ENCODE assay signal across 13 cellular contexts in the genomic region with DNA sequence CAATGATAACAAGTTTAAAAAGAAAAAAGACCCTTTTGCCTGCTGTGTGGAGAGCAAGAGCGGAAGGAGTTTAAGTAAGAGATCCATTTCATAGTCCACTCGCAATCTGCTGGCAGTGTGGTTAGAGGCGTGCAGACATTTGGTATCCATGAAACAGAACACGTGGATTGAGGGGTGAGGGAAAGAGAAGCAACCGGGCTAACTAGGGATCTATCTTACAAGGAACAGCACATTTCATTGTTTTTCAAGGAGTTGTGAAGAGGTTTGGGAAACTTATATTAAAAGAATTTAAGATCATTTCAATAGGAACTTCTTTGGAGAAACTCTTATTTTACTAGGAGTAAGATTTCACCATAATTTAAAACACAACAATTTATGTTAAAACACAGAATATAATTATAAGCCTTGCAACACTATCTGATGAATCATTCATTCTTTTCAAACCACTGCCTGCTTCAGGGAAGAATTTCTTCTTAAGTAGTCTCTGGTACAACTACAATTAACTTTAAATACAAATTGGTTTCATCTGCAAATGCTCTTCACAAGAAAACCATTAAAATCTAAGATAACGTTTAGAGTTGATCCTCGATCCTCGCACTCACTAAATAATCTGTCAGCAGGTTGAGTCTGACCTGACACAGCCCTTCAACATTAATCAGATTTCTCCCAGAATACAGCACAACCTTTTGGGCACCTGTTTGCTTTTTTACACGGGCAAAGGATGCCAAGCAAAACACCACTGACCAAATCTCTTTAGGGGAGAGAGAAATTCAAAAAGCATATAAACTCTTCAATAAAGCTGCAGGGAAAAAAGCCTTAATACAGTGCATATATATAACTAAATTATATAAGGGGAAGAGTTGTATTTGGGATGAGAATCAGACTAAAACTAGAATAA. TPM values are rescaled to one million over a fixed set of nuclear protein-coding genes. Genes with fewer than 3 reads are reported as not detected.
DNase-seq lines count a peak whose midpoint lies in the region; ATAC-seq, FAIRE-seq and TF ChIP-seq lines count a peak whose summit lies in the region.
"Had no signal": no experiment of that assay in that cellular context is flagged by ENCODE, and none has a peak within 500 bp of the region (broad histone marks: within the 10 kb centered on the region; RNA-seq: fewer than 3 reads in every experiment).

No MANE protein-coding gene starts in this region.

- no peak for TF ChIP-seq RAD21 in A549 (conservative IDR thresholded peaks at IDR 0.05 in 1 of 2, IDR thresholded peaks at IDR 0.05 in 1 of 2)

- H3K27me3 ChIP-seq in adipocyte (replicated peaks; ENCODE audit: control insufficient read depth, insufficient read depth, low read length): no peaks in the 10 kb centered on the region
- no peaks in the 10 kb centered on the region for H3K27me3 ChIP-seq in keratinocyte (ENCODE audit: control insufficient read depth, extremely low read depth, insufficient read depth, low read length)

- peaks cover 21% of the 10 kb centered on the region for H3K4me1 ChIP-seq in A549
- H3K4me1 ChIP-seq in adipocyte (ENCODE audit: control insufficient read depth, insufficient read depth, low read length): peaks cover 52% of the 10 kb centered on the region
- peaks cover 19% of the 10 kb centered on the region for H3K4me1 ChIP-seq in keratinocyte (ENCODE audit: control insufficient read depth, extremely low read depth, insufficient read depth, low read length)

- 72% methylated on average over 9 of the region's 9 CpGs for WGBS in A549 (ENCODE audit: missing lambda C conversion rate)

- DNase-seq in A549 (ENCODE audit: low read depth in 1 of 2, low spot score in 1 of 2) (no peak), H54 (ENCODE audit: insufficient read length, low spot score) (no peak), adipocyte (ENCODE audit: low read depth) (peak; percentile 87), keratinocyte (ENCODE audit: low read depth, low spot score) (no peak), ureter (ENCODE audit: low spot score) (no peak), COR-L47 (lab: John Stamatoyannopoulos, UW) (no peak)
- DNase-seq: amniotic stem cell; NCI-H187; stimulated activated CD4-positive, alpha-beta T cell treated with anti-CD3 and anti-CD28 coated beads, Interleukin-15, amount 100 ng/mL, for 24 hours had no signal

- H3K27ac ChIP-seq in A549 (no peak overlapping the region), keratinocyte (ENCODE audit: control insufficient read depth, insufficient read depth, low read length) (peak overlapping the region; percentile 66)

- FAIRE-seq in A549 (lab: Jason Lieb, UNC): no peak
- peak; percentile 84 for FAIRE-seq in H54 (lab: Jason Lieb, UNC)
- no peak for FAIRE-seq in keratinocyte (lab: Jason Lieb, UNC)
- FAIRE-seq: GM19239, TTC549 had no signal

- H3K9me1 ChIP-seq in keratinocyte (ENCODE audit: control insufficient read depth, extremely low read depth, insufficient read depth, low read length): peaks cover 2% of the 10 kb centered on the region

- TF ChIP-seq POLR2A in A549 (IDR thresholded peaks at IDR 0.05; ENCODE audit: low read length): no peak
- TF ChIP-seq POLR2A in H54 (IDR thresholded peaks at IDR 0.05; ENCODE audit: low read depth, low read length): no peak

- H3K9me3 ChIP-seq in A549 (no peaks in the 10 kb centered on the region), adipocyte (ENCODE audit: control insufficient read depth, low read length) (no peaks in the 10 kb centered on the region), keratinocyte (ENCODE audit: control insufficient read depth, low read depth, low read length) (no peaks in the 10 kb centered on the region)

- H3K4me3 ChIP-seq in A549 (no peak overlapping the region), adipocyte (ENCODE audit: low read length) (peak overlapping the region; percentile 71), keratinocyte (ENCODE audit: control insufficient read depth in 2 of 3, extremely low read depth in 1 of 3, insufficient read depth in 2 of 3, low read depth in 1 of 3, low read length in 3 of 3) (peak overlapping the region in 2 of 3 experiments; percentile 18 to 25)

- dilution Hi-C loops in keratinocyte (cut with MboI; ENCODE audit: extremely low pct_ligation_motif_present, low sequenced_read_pairs): no loop called here

- CTCF ChIA-PET in A549 (lab: Yijun Ruan, JAX): interaction anchor here (1.3 to 10.7 kb wide), 3 partner anchors 23 to 106 kb away, joined by 3 to 138 read pairs (median 4); partner anchors contain the start of gene ARPC3

- no peak for TF ChIP-seq CTCF in A549 (IDR thresholded peaks at IDR 0.05)
- no peak for TF ChIP-seq CTCF in keratinocyte (optimal IDR thresholded peaks at IDR 0.05 in 1 of 3, IDR thresholded peaks at IDR 0.05 in 1 of 3, conservative IDR thresholded peaks at IDR 0.05 in 1 of 3; ENCODE audit: extremely low read depth in 1 of 3, insufficient read depth in 2 of 3, low read length in 3 of 3)

- no peaks in the 10 kb centered on the region for H4K20me1 ChIP-seq in keratinocyte (ENCODE audit: control insufficient read depth, extremely low read depth, insufficient read depth, low read length)

- TF ChIP-seq EP300 in A549 (IDR thresholded peaks at IDR 0.05): no peak

- ATAC-seq in A549 (no peak), GM18909 (IDR thresholded peaks at IDR 0.05; ENCODE audit: poor library complexity, unreplicated experiment) (no peak), HG03520 (IDR thresholded peaks at IDR 0.05; ENCODE audit: unreplicated experiment) (no peak)

- POLR2A ChIA-PET in A549 (lab: Yijun Ruan, JAX): no interaction called here

- H3K9ac ChIP-seq in adipocyte (ENCODE audit: low read length): peak overlapping the region; percentile 76
- peak overlapping the region; percentile 24 for H3K9ac ChIP-seq in keratinocyte (ENCODE audit: control insufficient read depth, extremely low read depth, insufficient read depth, low read length)

- H3K36me3 ChIP-seq in adipocyte (ENCODE audit: control insufficient read depth, insufficient read depth, low read length, severe bottlenecking) (peaks cover 4% of the 10 kb centered on the region), keratinocyte (ENCODE audit: control insufficient read depth in 2 of 2, extremely low read depth in 1 of 2, insufficient read depth in 2 of 2, low read length in 2 of 2) (peaks cover 2 to 15% of the 10 kb centered on the region in 2 experiments)

- peaks cover 97% of the 10 kb centered on the region for H3K79me2 ChIP-seq in keratinocyte (ENCODE audit: control insufficient read depth, insufficient read depth, low read length)

- H3K4me2 ChIP-seq in A549: peak overlapping the region; percentile 19; the same call in 1 of the 3 replicates
- peak overlapping the region; percentile 59 for H3K4me2 ChIP-seq in keratinocyte (ENCODE audit: control insufficient read depth, extremely low read depth, insufficient read depth, low read depth, low read length)

- no peak overlapping the region for H2AFZ ChIP-seq in keratinocyte (ENCODE audit: control insufficient read depth, low read length)

RNA-seq across cellular contexts. Expression of gene PPTC7, which starts 27.4 kb away (rescaled TPM):
- polyA plus RNA-seq in A549 (2011; rRNA removed) (27.1 and 30.3 TPM in 2 replicates), A549 (2017; fragmentation: RNase III; extraction: RNeasy Plus Mini Kit Qiagen cat#74134 plus additional on column Dnase treatment) (13.8 to 15.1 TPM (median 14.7 TPM) in 3 replicates), keratinocyte (23.3 to 35.9 TPM (median 23.7 TPM) in 3 replicates)
- polyA plus RNA-seq in A549 (2012; cell fraction: cytosol; rRNA removed): 7.9 and 10.0 TPM in 2 replicates
- polyA plus RNA-seq in A549 (2012; cell fraction: nucleus; rRNA removed): 4.8 and 6.7 TPM in 2 replicates
- 32.6 and 34.4 TPM in 2 replicates for polyA minus RNA-seq in A549 (2011; rRNA and poly(A)+ RNA removed)
- 5.6 TPM for polyA plus RNA-seq in keratinocyte (2011; ENCODE audit: low read depth)
- 14.6 and 27.5 TPM in 2 replicates for polyA plus RNA-seq in keratinocyte (2011; cell fraction: cytosol; rRNA removed)
- polyA plus RNA-seq in keratinocyte (2011; cell fraction: nucleus; rRNA removed): 21.6 and 28.6 TPM in 2 replicates
- 16.2 and 20.7 TPM in 2 replicates for polyA plus RNA-seq in keratinocyte (2012; ENCODE audit: low replicate concordance)
- 35.9 to 44.9 TPM (median 36.5 TPM) in 3 replicates for polyA minus RNA-seq in keratinocyte
- polyA minus RNA-seq in keratinocyte (2011; cell fraction: cytosol; rRNA and poly(A)+ RNA removed): 27.0 TPM
- 17.8 and 30.9 TPM in 2 replicates for polyA minus RNA-seq in keratinocyte (2011; cell fraction: nucleus; rRNA and poly(A)+ RNA removed)
- 26.1 TPM for total RNA-seq in ureter

RNA-seq across cellular contexts. Expression of gene RAD9B, which starts 53.6 kb away (rescaled TPM):
- polyA plus RNA-seq in A549 (2011; rRNA removed): 0.60 and 0.66 TPM in 2 replicates
- 0.13 TPM in 2 replicates for polyA plus RNA-seq in A549 (2012; cell fraction: cytosol; rRNA removed)
- polyA plus RNA-seq in A549 (2012; cell fraction: nucleus; rRNA removed): 0.07 and 0.15 TPM in 2 replicates
- polyA plus RNA-seq in A549 (2017; fragmentation: RNase III; extraction: RNeasy Plus Mini Kit Qiagen cat#74134 plus additional on column Dnase treatment): 0.18 to 0.25 TPM (median 0.21 TPM) in 3 replicates
- polyA minus RNA-seq in A549 (2011; rRNA and poly(A)+ RNA removed): 0.21 and 0.24 TPM in 2 replicates
- 0.15 to 0.41 TPM (median 0.31 TPM) in 3 replicates for polyA plus RNA-seq in keratinocyte
- polyA plus RNA-seq in keratinocyte (2011; ENCODE audit: low read depth): 0.19 TPM
- polyA plus RNA-seq in keratinocyte (2011; cell fraction: cytosol; rRNA removed): 0.57 and 0.63 TPM in 2 replicates
- 0.48 and 0.51 TPM in 2 replicates for polyA plus RNA-seq in keratinocyte (2011; cell fraction: nucleus; rRNA removed)
- polyA plus RNA-seq in keratinocyte (2012; ENCODE audit: low replicate concordance): 0.25 and 0.27 TPM in 2 replicates
- polyA minus RNA-seq in keratinocyte: 0.20 to 2.0 TPM in 2 of 3 replicates, not detected in the other
- polyA minus RNA-seq in keratinocyte (2011; cell fraction: cytosol; rRNA and poly(A)+ RNA removed): not detected
- polyA minus RNA-seq in keratinocyte (2011; cell fraction: nucleus; rRNA and poly(A)+ RNA removed): 0.11 and 0.31 TPM in 2 replicates
- total RNA-seq in ureter: 0.57 TPM

RNA-seq across cellular contexts. Expression of gene VPS29, which starts 53.8 kb away (rescaled TPM):
- polyA plus RNA-seq in A549 (2011; rRNA removed): 213 and 230 TPM in 2 replicates
- 148 and 150 TPM in 2 replicates for polyA plus RNA-seq in A549 (2012; cell fraction: cytosol; rRNA removed)
- polyA plus RNA-seq in A549 (2012; cell fraction: nucleus; rRNA removed): 51.8 and 83.8 TPM in 2 replicates
- polyA plus RNA-seq in A549 (2017; fragmentation: RNase III; extraction: RNeasy Plus Mini Kit Qiagen cat#74134 plus additional on column Dnase treatment): 180 to 188 TPM (median 183 TPM) in 3 replicates
- polyA minus RNA-seq in A549 (2011; rRNA and poly(A)+ RNA removed): 24.1 and 29.5 TPM in 2 replicates
- polyA plus RNA-seq in keratinocyte: 165 to 219 TPM (median 166 TPM) in 3 replicates
- 42.3 TPM for polyA plus RNA-seq in keratinocyte (2011; ENCODE audit: low read depth)
- polyA plus RNA-seq in keratinocyte (2011; cell fraction: cytosol; rRNA removed): 165 and 304 TPM in 2 replicates
- polyA plus RNA-seq in keratinocyte (2011; cell fraction: nucleus; rRNA removed): 195 and 206 TPM in 2 replicates
- polyA plus RNA-seq in keratinocyte (2012; ENCODE audit: low replicate concordance): 124 and 129 TPM in 2 replicates
- polyA minus RNA-seq in keratinocyte: 18.8 to 152 TPM (median 97.9 TPM) in 3 replicates
- polyA minus RNA-seq in keratinocyte (2011; cell fraction: cytosol; rRNA and poly(A)+ RNA removed): 48.7 TPM
- polyA minus RNA-seq in keratinocyte (2011; cell fraction: nucleus; rRNA and poly(A)+ RNA removed): 30.4 and 33.1 TPM in 2 replicates
- total RNA-seq in ureter: 120 TPM

RNA-seq across cellular contexts. Expression of gene TCTN1, which starts 58.2 kb away (rescaled TPM):
- polyA plus RNA-seq in A549 (2011; rRNA removed) (56.9 and 62.2 TPM in 2 replicates), A549 (2017; fragmentation: RNase III; extraction: RNeasy Plus Mini Kit Qiagen cat#74134 plus additional on column Dnase treatment) (26.3 to 27.8 TPM (median 26.5 TPM) in 3 replicates), keratinocyte (14.4 to 31.8 TPM (median 30.6 TPM) in 3 replicates)
- 26.2 and 35.0 TPM in 2 replicates for polyA plus RNA-seq in A549 (2012; cell fraction: cytosol; rRNA removed)
- 74.3 and 74.7 TPM in 2 replicates for polyA plus RNA-seq in A549 (2012; cell fraction: nucleus; rRNA removed)
- 27.0 and 30.7 TPM in 2 replicates for polyA minus RNA-seq in A549 (2011; rRNA and poly(A)+ RNA removed)
- 2.3 TPM for polyA plus RNA-seq in keratinocyte (2011; ENCODE audit: low read depth)
- 17.0 and 25.0 TPM in 2 replicates for polyA plus RNA-seq in keratinocyte (2011; cell fraction: cytosol; rRNA removed)
- 31.0 and 34.6 TPM in 2 replicates for polyA plus RNA-seq in keratinocyte (2011; cell fraction: nucleus; rRNA removed)
- 13.4 and 19.4 TPM in 2 replicates for polyA plus RNA-seq in keratinocyte (2012; ENCODE audit: low replicate concordance)
- 11.8 to 23.0 TPM (median 14.3 TPM) in 3 replicates for polyA minus RNA-seq in keratinocyte
- polyA minus RNA-seq in keratinocyte (2011; cell fraction: cytosol; rRNA and poly(A)+ RNA removed): 14.4 TPM
- polyA minus RNA-seq in keratinocyte (2011; cell fraction: nucleus; rRNA and poly(A)+ RNA removed): 16.4 and 23.4 TPM in 2 replicates
- total RNA-seq in ureter: 50.0 TPM
